27 cellular contexts compared by ENCODE assay signal in the genomic region with DNA sequence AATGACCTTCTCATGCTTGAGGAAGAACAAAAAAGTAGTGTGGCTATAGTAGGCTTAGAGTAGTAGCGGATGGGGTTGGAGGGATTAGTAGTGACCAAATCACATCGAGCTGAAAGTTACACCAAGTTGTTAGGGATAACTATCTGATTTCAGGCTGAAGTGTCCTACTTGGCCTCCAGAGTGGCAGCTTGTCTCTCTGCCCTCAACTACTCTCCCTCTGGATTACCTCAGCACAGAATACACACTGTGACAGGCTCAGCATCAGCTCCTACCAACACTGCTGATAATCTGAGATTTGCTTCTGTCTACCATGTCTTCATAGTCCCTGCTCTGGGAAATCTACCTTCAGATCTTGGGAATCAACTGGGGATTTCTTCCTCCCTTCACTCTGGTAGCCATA.
"Had no signal": no experiment of that assay in that cellular context is flagged by ENCODE, and none has a peak within 500 bp of the region (broad histone marks: within the 10 kb centered on the region; RNA-seq: fewer than 3 reads in every experiment).

No MANE protein-coding gene starts in this region.

- H3K4me1 ChIP-seq: esophagus squamous epithelium, lower lobe of right lung, psoas muscle, spleen, suprapubic skin had no signal

- ATAC-seq: effector memory CD8-positive, alpha-beta T cell; left colon; left ventricle myocardium superior; lower lobe of right lung; mucosa of descending colon; natural killer cell treated with Interleukin-12 subunit alpha and Interleukin-12 subunit beta and Interleukin-15 and Interleukin-18, amount 100 ng/mL, for 72 hours; right cardiac atrium; stimulated activated naive CD8-positive, alpha-beta T cell treated with anti-CD3 and anti-CD28 coated beads, Interleukin-15, amount 100 ng/mL, for 72 hours had no signal

- DNase-seq: cerebellar nuclear complex; cortex of kidney; effector memory CD8-positive, alpha-beta T cell; erythroblast; esophagus squamous epithelium; foreskin melanocyte; hypothalamus; immature natural killer cell; islet precursor cell; kidney glomerular epithelial cell; left colon; left ventricle myocardium superior; lower lobe of right lung; mucosa of descending colon; naive B cell; occipital lobe; ovary; posterior cingulate gyrus; psoas muscle; right cardiac atrium; spleen; stimulated activated CD4-positive, alpha-beta T cell treated with anti-CD3 and anti-CD28 coated beads, Interleukin-2, amount 100 ng/mL, for 48 hours; stimulated activated naive CD4-positive, alpha-beta T cell; stimulated activated naive CD8-positive, alpha-beta T cell treated with anti-CD3 and anti-CD28 coated beads, Interleukin-15, amount 100 ng/mL, for 72 hours had no signal

- H3K27ac ChIP-seq: esophagus squamous epithelium, lower lobe of right lung, ovary, psoas muscle, skin epidermis, spleen, suprapubic skin had no signal

- H3K36me3 ChIP-seq: esophagus squamous epithelium, lower lobe of right lung, ovary, spleen, suprapubic skin had no signal

- H3K9me3 ChIP-seq: esophagus squamous epithelium, ovary had no signal

- H3K27me3 ChIP-seq: esophagus squamous epithelium, ovary, spleen, suprapubic skin had no signal

- H3K4me3 ChIP-seq: esophagus squamous epithelium, lower lobe of right lung, mucosa of descending colon, ovary, psoas muscle, skin epidermis, spleen, suprapubic skin had no signal
